Comparison of ENCODE assay signal across 2 cellular contexts in genomic region chr10:87038286-87038717, GRCh38.
TF ChIP-seq lines count a peak whose summit lies in the region.

No MANE protein-coding gene starts in this region.

TF ChIP-seq in Ishikawa, 13 proteins besides CTCF, POLR2A, EP300 and RAD21:
- TF ChIP-seq NFIC (IDR thresholded peaks at IDR 0.05) (0 out of 2 replicates have a peak, but pooled peaks have one; percentile 25), USF1 (IDR thresholded peaks at IDR 0.05) (no peak), TEAD4 (IDR thresholded peaks at IDR 0.05) (no peak)

TF ChIP-seq in HepG2, 621 proteins besides CTCF, POLR2A, EP300 and RAD21:
- no peak for TF ChIP-seq ZBTB42 (CRISPR knock-in tag; IDR thresholded peaks at IDR 0.05)
- TF ChIP-seq TBX2 (CRISPR knock-in tag; IDR thresholded peaks at IDR 0.05; ENCODE audit: borderline replicate concordance): no peak
- TF ChIP-seq, protein P1, sequence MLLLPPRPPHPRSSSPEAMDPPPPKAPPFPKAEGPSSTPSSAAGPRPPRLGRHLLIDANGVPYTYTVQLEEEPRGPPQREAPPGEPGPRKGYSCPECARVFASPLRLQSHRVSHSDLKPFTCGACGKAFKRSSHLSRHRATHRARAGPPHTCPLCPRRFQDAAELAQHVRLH (CRISPR knock-in tag; IDR thresholded peaks at IDR 0.05; ENCODE audit: borderline replicate concordance, low read depth): no peak
- no peak for TF ChIP-seq ZBTB34 (CRISPR knock-in tag; IDR thresholded peaks at IDR 0.05)
- no peak for TF ChIP-seq SMAD1 (CRISPR knock-in tag; IDR thresholded peaks at IDR 0.05; ENCODE audit: borderline replicate concordance, low read depth)
- TF ChIP-seq ONECUT2 (CRISPR knock-in tag; IDR thresholded peaks at IDR 0.05): no peak
- TF ChIP-seq ZNF383 (CRISPR knock-in tag; IDR thresholded peaks at IDR 0.05; ENCODE audit: borderline replicate concordance): no peak
- TF ChIP-seq KDM1A (CRISPR knock-in tag; IDR thresholded peaks at IDR 0.05): no peak
- no peak for TF ChIP-seq ZSCAN12 (CRISPR knock-in tag; IDR thresholded peaks at IDR 0.05)
- no peak for TF ChIP-seq HNRNPL (IDR thresholded peaks at IDR 0.05; ENCODE audit: low read depth, low read length)
